ENCODE assay signal across 1 cellular context in genomic region chr1:235160965-235161684, GRCh38.
TF ChIP-seq lines count a peak whose summit lies in the region.

A gene with protein sequence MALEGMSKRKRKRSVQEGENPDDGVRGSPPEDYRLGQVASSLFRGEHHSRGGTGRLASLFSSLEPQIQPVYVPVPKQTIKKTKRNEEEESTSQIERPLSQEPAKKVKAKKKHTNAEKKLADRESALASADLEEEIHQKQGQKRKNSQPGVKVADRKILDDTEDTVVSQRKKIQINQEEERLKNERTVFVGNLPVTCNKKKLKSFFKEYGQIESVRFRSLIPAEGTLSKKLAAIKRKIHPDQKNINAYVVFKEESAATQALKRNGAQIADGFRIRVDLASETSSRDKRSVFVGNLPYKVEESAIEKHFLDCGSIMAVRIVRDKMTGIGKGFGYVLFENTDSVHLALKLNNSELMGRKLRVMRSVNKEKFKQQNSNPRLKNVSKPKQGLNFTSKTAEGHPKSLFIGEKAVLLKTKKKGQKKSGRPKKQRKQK (minus strand): TSS chr1:235161250. CDS start chr1:235161226, 24 bp downstream.

TF ChIP-seq in HepG2, 621 proteins besides CTCF, POLR2A, EP300 and RAD21 (continued from another document and continues in another):
- 0 out of 2 replicates have a peak, but pooled peaks have one; percentile 95 for TF ChIP-seq FUBP1 (CRISPR knock-in tag; IDR thresholded peaks at IDR 0.05; ENCODE audit: borderline replicate concordance)
- peak; percentile 93 for TF ChIP-seq ARNT2 (CRISPR knock-in tag; IDR thresholded peaks at IDR 0.05; ENCODE audit: low read depth)
- TF ChIP-seq MTA3 (CRISPR knock-in tag; IDR thresholded peaks at IDR 0.05): no peak
- peak; percentile 81 for TF ChIP-seq ZBTB20 (CRISPR knock-in tag; IDR thresholded peaks at IDR 0.05; ENCODE audit: borderline replicate concordance, low read depth)
- TF ChIP-seq IKZF5 (CRISPR knock-in tag; IDR thresholded peaks at IDR 0.05): peak; percentile 92
- TF ChIP-seq FOXK2 (IDR thresholded peaks at IDR 0.05): peak; percentile 73; the same call in 1 of the 2 replicates
- peak; percentile 72; the same call in 1 of the 2 replicates for TF ChIP-seq ZNF292 (CRISPR knock-in tag; IDR thresholded peaks at IDR 0.05; ENCODE audit: borderline replicate concordance, low read depth)
- TF ChIP-seq NFYC (CRISPR knock-in tag; IDR thresholded peaks at IDR 0.05): peak; percentile 49; the same call in 1 of the 2 replicates
- 0 out of 2 replicates have a peak, but pooled peaks have one; percentile 62 for TF ChIP-seq ATF2 (CRISPR knock-in tag; IDR thresholded peaks at IDR 0.05)
- peak; percentile 81; the same call in 1 of the 2 replicates for TF ChIP-seq ZNF337 (CRISPR knock-in tag; IDR thresholded peaks at IDR 0.05; ENCODE audit: borderline replicate concordance, low read depth)
- TF ChIP-seq ZIK1 (CRISPR knock-in tag; IDR thresholded peaks at IDR 0.05; ENCODE audit: borderline replicate concordance, low read depth): peak; percentile 94
- TF ChIP-seq ZNF839 (CRISPR knock-in tag; IDR thresholded peaks at IDR 0.05; ENCODE audit: borderline replicate concordance): no peak
- TF ChIP-seq MED8 (CRISPR knock-in tag; IDR thresholded peaks at IDR 0.05; ENCODE audit: insufficient replicate concordance): peak; percentile 96
- TF ChIP-seq PREB (CRISPR knock-in tag; IDR thresholded peaks at IDR 0.05): no peak
- TF ChIP-seq ZSCAN9 (CRISPR knock-in tag; IDR thresholded peaks at IDR 0.05; ENCODE audit: borderline replicate concordance): 0 out of 2 replicates have a peak, but pooled peaks have one; percentile 62
- peak; percentile 60; the same call in 1 of the 2 replicates for TF ChIP-seq MYNN (CRISPR knock-in tag; IDR thresholded peaks at IDR 0.05; ENCODE audit: low read depth)
- TF ChIP-seq NFE2L1 (CRISPR knock-in tag; IDR thresholded peaks at IDR 0.05; ENCODE audit: borderline replicate concordance): no peak
- peak; percentile 85 for TF ChIP-seq MTF1 (CRISPR knock-in tag; IDR thresholded peaks at IDR 0.05)
- peak; percentile 81; the same call in 1 of the 2 replicates for TF ChIP-seq ZNF75D (CRISPR knock-in tag; IDR thresholded peaks at IDR 0.05; ENCODE audit: borderline replicate concordance)
- peak; percentile 76 for TF ChIP-seq ZNF121 (CRISPR knock-in tag; IDR thresholded peaks at IDR 0.05)
- TF ChIP-seq ZFP36 (IDR thresholded peaks at IDR 0.05; ENCODE audit: borderline replicate concordance, low read depth, low read length, partially characterized antibody): no peak
- peak; percentile 75 for TF ChIP-seq ZNF280D (CRISPR knock-in tag; IDR thresholded peaks at IDR 0.05)
- peak; percentile 76; the same call in 1 of the 2 replicates for TF ChIP-seq ZNF83 (CRISPR knock-in tag; IDR thresholded peaks at IDR 0.05; ENCODE audit: borderline replicate concordance)
- no peak for TF ChIP-seq ZBTB1 (CRISPR knock-in tag; IDR thresholded peaks at IDR 0.05; ENCODE audit: borderline replicate concordance)
- peak; percentile 91 for TF ChIP-seq ZBTB43 (CRISPR knock-in tag; conservative IDR thresholded peaks at IDR 0.05)
- TF ChIP-seq ZZZ3 (CRISPR knock-in tag; IDR thresholded peaks at IDR 0.05; ENCODE audit: borderline replicate concordance): no peak; the same call in 1 of the 2 replicates
- peak; percentile 95 for TF ChIP-seq ZNF431 (CRISPR knock-in tag; IDR thresholded peaks at IDR 0.05; ENCODE audit: borderline replicate concordance, low read depth)
- peak; percentile 38; the same call in 1 of the 2 replicates for TF ChIP-seq ZNF652 (CRISPR knock-in tag; IDR thresholded peaks at IDR 0.05; ENCODE audit: borderline replicate concordance, low read depth)
- no peak for TF ChIP-seq NR3C1 (CRISPR knock-in tag; IDR thresholded peaks at IDR 0.05)
- TF ChIP-seq FOXA1 (IDR thresholded peaks at IDR 0.05): no peak
- TF ChIP-seq FOXA1 (CRISPR knock-in tag; IDR thresholded peaks at IDR 0.05): peak; percentile 31; the same call in 1 of the 2 replicates
- TF ChIP-seq CBX2 (IDR thresholded peaks at IDR 0.05; ENCODE audit: low read depth, low read length): no peak
- TF ChIP-seq CBX2 (CRISPR knock-in tag; IDR thresholded peaks at IDR 0.05; ENCODE audit: low read depth): no peak
- TF ChIP-seq FOXA3 (CRISPR knock-in tag; IDR thresholded peaks at IDR 0.05): peak; percentile 72
- TF ChIP-seq TRIM22 (IDR thresholded peaks at IDR 0.05): no peak
- TF ChIP-seq SRY (CRISPR knock-in tag; IDR thresholded peaks at IDR 0.05): peak; percentile 97; the same call in 1 of the 2 replicates
- TF ChIP-seq, protein P1, sequence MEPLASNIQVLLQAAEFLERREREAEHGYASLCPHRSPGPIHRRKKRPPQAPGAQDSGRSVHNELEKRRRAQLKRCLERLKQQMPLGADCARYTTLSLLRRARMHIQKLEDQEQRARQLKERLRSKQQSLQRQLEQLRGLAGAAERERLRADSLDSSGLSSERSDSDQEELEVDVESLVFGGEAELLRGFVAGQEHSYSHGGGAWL (CRISPR knock-in tag; IDR thresholded peaks at IDR 0.05): peak; percentile 96
- TF ChIP-seq ZNF562 (CRISPR knock-in tag; IDR thresholded peaks at IDR 0.05; ENCODE audit: borderline replicate concordance): no peak
- TF ChIP-seq ISX (CRISPR knock-in tag; conservative IDR thresholded peaks at IDR 0.05): peak; percentile 88
- TF ChIP-seq TBX3 (IDR thresholded peaks at IDR 0.05; ENCODE audit: borderline replicate concordance): no peak
- peak; percentile 70; the same call in 1 of the 2 replicates for TF ChIP-seq ARNTL (CRISPR knock-in tag; IDR thresholded peaks at IDR 0.05)
- no peak for TF ChIP-seq AGO1 (IDR thresholded peaks at IDR 0.05; ENCODE audit: low read depth, low read length, poor library complexity, severe bottlenecking)
- TF ChIP-seq, protein P2, sequence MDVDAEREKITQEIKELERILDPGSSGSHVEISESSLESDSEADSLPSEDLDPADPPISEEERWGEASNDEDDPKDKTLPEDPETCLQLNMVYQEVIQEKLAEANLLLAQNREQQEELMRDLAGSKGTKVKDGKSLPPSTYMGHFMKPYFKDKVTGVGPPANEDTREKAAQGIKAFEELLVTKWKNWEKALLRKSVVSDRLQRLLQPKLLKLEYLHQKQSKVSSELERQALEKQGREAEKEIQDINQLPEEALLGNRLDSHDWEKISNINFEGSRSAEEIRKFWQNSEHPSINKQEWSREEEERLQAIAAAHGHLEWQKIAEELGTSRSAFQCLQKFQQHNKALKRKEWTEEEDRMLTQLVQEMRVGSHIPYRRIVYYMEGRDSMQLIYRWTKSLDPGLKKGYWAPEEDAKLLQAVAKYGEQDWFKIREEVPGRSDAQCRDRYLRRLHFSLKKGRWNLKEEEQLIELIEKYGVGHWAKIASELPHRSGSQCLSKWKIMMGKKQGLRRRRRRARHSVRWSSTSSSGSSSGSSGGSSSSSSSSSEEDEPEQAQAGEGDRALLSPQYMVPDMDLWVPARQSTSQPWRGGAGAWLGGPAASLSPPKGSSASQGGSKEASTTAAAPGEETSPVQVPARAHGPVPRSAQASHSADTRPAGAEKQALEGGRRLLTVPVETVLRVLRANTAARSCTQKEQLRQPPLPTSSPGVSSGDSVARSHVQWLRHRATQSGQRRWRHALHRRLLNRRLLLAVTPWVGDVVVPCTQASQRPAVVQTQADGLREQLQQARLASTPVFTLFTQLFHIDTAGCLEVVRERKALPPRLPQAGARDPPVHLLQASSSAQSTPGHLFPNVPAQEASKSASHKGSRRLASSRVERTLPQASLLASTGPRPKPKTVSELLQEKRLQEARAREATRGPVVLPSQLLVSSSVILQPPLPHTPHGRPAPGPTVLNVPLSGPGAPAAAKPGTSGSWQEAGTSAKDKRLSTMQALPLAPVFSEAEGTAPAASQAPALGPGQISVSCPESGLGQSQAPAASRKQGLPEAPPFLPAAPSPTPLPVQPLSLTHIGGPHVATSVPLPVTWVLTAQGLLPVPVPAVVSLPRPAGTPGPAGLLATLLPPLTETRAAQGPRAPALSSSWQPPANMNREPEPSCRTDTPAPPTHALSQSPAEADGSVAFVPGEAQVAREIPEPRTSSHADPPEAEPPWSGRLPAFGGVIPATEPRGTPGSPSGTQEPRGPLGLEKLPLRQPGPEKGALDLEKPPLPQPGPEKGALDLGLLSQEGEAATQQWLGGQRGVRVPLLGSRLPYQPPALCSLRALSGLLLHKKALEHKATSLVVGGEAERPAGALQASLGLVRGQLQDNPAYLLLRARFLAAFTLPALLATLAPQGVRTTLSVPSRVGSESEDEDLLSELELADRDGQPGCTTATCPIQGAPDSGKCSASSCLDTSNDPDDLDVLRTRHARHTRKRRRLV (CRISPR knock-in tag; IDR thresholded peaks at IDR 0.05): peak; percentile 41; the same call in 1 of the 2 replicates
- no peak for TF ChIP-seq NPAS2 (CRISPR knock-in tag; IDR thresholded peaks at IDR 0.05; ENCODE audit: borderline replicate concordance)
